ENCODE assay signal across 8 cellular contexts in the genomic region with DNA sequence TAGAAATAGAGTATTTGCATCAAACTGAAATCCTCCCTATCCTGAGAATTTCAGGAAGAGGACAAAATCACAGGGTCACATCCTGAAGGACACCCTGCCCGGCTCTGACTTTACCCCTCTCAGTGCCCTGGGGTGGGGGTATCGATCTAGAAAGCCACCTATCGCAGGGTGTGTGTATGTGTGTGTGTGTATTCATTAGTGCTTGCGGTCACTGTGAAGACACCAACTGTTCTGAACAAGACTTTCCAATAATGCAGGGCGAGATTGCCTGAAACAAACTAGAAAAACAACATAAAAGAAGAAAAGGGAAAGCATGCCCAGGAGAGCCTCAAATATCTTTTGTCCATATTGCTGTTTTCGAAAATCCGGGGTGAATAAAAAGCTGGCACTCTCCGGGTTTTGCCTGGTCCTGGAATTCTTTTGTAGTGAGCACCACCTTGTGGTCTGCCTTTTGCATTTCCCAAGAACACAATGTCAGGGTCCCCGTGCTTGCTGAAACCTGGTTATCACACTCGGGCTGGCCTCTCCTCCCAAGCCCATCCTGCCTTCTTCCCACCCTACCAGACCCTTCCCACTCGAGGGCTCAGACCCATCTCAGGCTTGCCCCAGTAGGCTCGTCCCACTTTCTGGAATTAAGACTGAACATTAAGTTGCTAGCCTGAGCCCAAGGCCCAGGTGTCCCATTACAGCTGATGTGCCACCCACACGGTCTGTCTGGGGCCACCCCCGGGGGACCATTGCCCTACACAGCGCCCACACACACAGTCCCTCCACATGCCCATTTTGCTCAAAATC. TPM values are rescaled to one million over a fixed set of nuclear protein-coding genes. Genes with fewer than 3 reads are reported as not detected.
A peak's percentile ranks its signal among the peaks of the same experiment; 100 is the strongest.
DNase-seq lines count a peak whose midpoint lies in the region; ATAC-seq and TF ChIP-seq lines count a peak whose summit lies in the region.

No MANE protein-coding gene starts in this region.

- intact Hi-C loops in gastrocnemius medialis (cut with DNase I; ENCODE audit: low total_unique reads): loop anchor here (1.0 kb wide), 2 partner anchors 547 to 707 kb away; no protein-coding TSS in a partner anchor

- DNase-seq in Ammon's horn (ENCODE audit: low spot score): peak; percentile 80
- DNase-seq in GM13977 (ENCODE audit: low spot score): peak; percentile 43
- peak; percentile 37 to 69 for DNase-seq in NCI-H446 (lab: John Stamatoyannopoulos, UW)
- DNase-seq in astrocyte of the hippocampus (ENCODE audit: low read depth, low spot score): peak; percentile 84
- peak; percentile 36 to 65 for DNase-seq in hippocampal formation (lab: John Stamatoyannopoulos, UW)
- DNase-seq in gastrocnemius medialis: no peak
- DNase-seq in OCI-M2 (lab: John Stamatoyannopoulos, UW; ENCODE audit: unreplicated experiment): no peak

- ATAC-seq in gastrocnemius medialis: peak; percentile 70 to 74
- ATAC-seq in HG03520 (IDR thresholded peaks at IDR 0.05; ENCODE audit: unreplicated experiment): no peak

- no peaks in the 10 kb centered on the region for H3K27me3 ChIP-seq in gastrocnemius medialis

- H3K4me1 ChIP-seq in gastrocnemius medialis: peaks cover 0 to 2% of the 10 kb centered on the region in 2 donors

- no peak overlapping the region for H3K27ac ChIP-seq in gastrocnemius medialis

- TF ChIP-seq CTCF in GM13977 (IDR thresholded peaks at IDR 0.05; ENCODE audit: extremely low read depth, insufficient read depth, missing control alignments) (peak; percentile 65), gastrocnemius medialis (IDR thresholded peaks at IDR 0.05 in 4 of 5, conservative IDR thresholded peaks at IDR 0.05 in 1 of 5) (peak; percentile 49 to 65 (median 58))

- no peaks in the 10 kb centered on the region for H3K9me3 ChIP-seq in gastrocnemius medialis

- no peak overlapping the region for H3K4me3 ChIP-seq in gastrocnemius medialis

- no peak for TF ChIP-seq POLR2A in gastrocnemius medialis (IDR thresholded peaks at IDR 0.05)

- no peaks in the 10 kb centered on the region for H3K36me3 ChIP-seq in gastrocnemius medialis

- in situ Hi-C loops in GM13977 (cut with MboI; ENCODE audit: low pct_unique_long_range_greater_than_20kb, low sequenced_read_pairs, unreplicated experiment) (loop anchor here (25.0 kb wide), 2 partner anchors 548 to 1298 kb away; a partner anchor contains a TSS), gastrocnemius medialis (cut with MboI; ENCODE audit: low sequenced_read_pairs in 4 of 4) (loop anchor here (5.0 to 25.0 kb wide), 3 partner anchors 708 to 1298 kb away; no protein-coding TSS in a partner anchor)

RNA-seq across cellular contexts. Expression of gene COPS8, which starts 25.0 kb away (rescaled TPM):
- total RNA-seq in gastrocnemius medialis: 100 to 1,000 TPM; 353 to 709 (median 642) TPM

Comparison
In these comparisons a context has a peak if more than half of its experiments do, and no peak if none do; other contexts are left out.
1. DNase-seq: peak in Ammon's horn (single experiment), GM13977 (single experiment), NCI-H446 (2 of 2), astrocyte of the hippocampus (single experiment) and hippocampal formation (2 of 2); none in gastrocnemius medialis (0 of 2) and OCI-M2 (single experiment).